In the genomic region with DNA sequence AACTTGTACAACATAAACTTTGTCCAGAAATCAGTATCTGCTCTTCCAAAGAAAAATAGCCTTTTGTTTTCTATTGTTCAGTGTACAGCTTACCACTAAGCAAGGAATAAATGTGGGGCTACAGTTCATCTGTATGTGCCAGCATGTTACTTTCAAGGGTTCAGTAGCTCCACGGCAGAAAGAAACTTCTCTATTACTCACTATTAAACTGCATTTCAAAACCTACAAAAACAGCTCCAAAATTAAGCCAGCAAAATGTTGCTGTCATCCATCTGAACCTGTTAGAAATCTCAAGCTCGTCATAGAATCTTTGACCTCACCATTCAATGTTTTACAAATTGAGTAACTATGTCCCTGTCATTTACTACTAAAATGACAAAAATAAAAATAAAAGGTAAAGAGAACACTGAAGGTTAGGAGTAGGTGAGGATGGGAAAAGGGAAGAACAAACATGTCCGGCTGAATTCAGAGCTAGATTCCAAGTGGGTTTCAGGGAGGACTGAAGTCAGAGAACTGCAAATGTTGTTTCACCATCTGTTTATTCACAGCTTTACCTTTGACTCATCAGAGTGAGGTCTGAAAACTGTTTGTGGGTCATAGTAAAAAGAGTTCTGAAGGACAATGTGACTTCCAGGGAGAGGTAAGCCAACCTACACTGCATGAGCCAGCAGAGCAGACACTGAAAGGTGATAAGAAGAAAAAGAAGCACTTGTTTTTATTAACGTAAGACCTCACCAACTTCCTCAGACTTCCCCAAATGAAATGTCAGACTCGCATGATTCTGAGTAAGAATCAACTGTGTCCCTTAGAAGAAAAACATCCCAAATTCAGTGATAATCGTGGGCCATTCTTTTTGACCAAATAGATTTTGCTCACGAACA, we compare ENCODE assay signal across 1 cellular context.
TF ChIP-seq lines count a peak whose summit lies in the region.

No MANE protein-coding gene starts in this region.

TF ChIP-seq in HepG2, 621 proteins besides CTCF, POLR2A, EP300 and RAD21 (continued from another document and continues in another):
- peak; percentile 85; the same call in 1 of the 2 replicates for TF ChIP-seq HMG20A (CRISPR knock-in tag; IDR thresholded peaks at IDR 0.05; ENCODE audit: borderline replicate concordance)
- 0 out of 2 replicates have a peak, but pooled peaks have one; percentile 17 for TF ChIP-seq CEBPB (IDR thresholded peaks at IDR 0.05; ENCODE audit: borderline replicate concordance, low read depth, low read length)
- TF ChIP-seq POGZ (CRISPR knock-in tag; IDR thresholded peaks at IDR 0.05), result peak; percentile 85
- TF ChIP-seq DNMT3B (CRISPR knock-in tag; conservative IDR thresholded peaks at IDR 0.05), result no peak
- TF ChIP-seq, protein P1, sequence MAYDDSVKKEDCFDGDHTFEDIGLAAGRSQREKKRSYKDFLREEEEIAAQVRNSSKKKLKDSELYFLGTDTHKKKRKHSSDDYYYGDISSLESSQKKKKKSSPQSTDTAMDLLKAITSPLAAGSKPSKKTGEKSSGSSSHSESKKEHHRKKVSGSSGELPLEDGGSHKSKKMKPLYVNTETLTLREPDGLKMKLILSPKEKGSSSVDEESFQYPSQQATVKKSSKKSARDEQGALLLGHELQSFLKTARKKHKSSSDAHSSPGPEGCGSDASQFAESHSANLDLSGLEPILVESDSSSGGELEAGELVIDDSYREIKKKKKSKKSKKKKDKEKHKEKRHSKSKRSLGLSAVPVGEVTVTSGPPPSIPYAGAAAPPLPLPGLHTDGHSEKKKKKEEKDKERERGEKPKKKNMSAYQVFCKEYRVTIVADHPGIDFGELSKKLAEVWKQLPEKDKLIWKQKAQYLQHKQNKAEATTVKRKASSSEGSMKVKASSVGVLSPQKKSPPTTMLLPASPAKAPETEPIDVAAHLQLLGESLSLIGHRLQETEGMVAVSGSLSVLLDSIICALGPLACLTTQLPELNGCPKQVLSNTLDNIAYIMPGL (CRISPR knock-in tag; IDR thresholded peaks at IDR 0.05; ENCODE audit: borderline replicate concordance in 1 of 2, low read depth in 1 of 2), result peak; percentile 28 to 51; a peak in 2 of 4 replicates
- peak; percentile 87; the same call in 1 of the 2 replicates for TF ChIP-seq THYN1 (CRISPR knock-in tag; IDR thresholded peaks at IDR 0.05; ENCODE audit: borderline replicate concordance, low read depth)
- TF ChIP-seq, protein P2, sequence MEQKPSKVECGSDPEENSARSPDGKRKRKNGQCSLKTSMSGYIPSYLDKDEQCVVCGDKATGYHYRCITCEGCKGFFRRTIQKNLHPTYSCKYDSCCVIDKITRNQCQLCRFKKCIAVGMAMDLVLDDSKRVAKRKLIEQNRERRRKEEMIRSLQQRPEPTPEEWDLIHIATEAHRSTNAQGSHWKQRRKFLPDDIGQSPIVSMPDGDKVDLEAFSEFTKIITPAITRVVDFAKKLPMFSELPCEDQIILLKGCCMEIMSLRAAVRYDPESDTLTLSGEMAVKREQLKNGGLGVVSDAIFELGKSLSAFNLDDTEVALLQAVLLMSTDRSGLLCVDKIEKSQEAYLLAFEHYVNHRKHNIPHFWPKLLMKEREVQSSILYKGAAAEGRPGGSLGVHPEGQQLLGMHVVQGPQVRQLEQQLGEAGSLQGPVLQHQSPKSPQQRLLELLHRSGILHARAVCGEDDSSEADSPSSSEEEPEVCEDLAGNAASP (CRISPR knock-in tag; IDR thresholded peaks at IDR 0.05; ENCODE audit: borderline replicate concordance), result no peak
- peak; percentile 66 for TF ChIP-seq ASH2L (IDR thresholded peaks at IDR 0.05; ENCODE audit: insufficient read length, low read depth, low read length)
- TF ChIP-seq HNF4G (IDR thresholded peaks at IDR 0.05; ENCODE audit: borderline replicate concordance, low read depth, low read length), result peak; percentile 53; the same call in 1 of the 2 replicates
- TF ChIP-seq HNF4G (CRISPR knock-in tag; IDR thresholded peaks at IDR 0.05; ENCODE audit: borderline replicate concordance, low read depth), result no peak
- peak; percentile 53; the same call in 1 of the 2 replicates for TF ChIP-seq SALL1 (CRISPR knock-in tag; IDR thresholded peaks at IDR 0.05)
- TF ChIP-seq FOXK1 (CRISPR knock-in tag; IDR thresholded peaks at IDR 0.05; ENCODE audit: borderline replicate concordance, low read depth), result peak; percentile 48; the same call in 1 of the 2 replicates
- TF ChIP-seq, protein P3, sequence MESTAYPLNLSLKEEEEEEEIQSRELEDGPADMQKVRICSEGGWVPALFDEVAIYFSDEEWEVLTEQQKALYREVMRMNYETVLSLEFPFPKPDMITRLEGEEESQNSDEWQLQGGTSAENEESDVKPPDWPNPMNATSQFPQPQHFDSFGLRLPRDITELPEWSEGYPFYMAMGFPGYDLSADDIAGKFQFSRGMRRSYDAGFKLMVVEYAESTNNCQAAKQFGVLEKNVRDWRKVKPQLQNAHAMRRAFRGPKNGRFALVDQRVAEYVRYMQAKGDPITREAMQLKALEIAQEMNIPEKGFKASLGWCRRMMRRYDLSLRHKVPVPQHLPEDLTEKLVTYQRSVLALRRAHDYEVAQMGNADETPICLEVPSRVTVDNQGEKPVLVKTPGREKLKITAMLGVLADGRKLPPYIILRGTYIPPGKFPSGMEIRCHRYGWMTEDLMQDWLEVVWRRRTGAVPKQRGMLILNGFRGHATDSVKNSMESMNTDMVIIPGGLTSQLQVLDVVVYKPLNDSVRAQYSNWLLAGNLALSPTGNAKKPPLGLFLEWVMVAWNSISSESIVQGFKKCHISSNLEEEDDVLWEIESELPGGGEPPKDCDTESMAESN (CRISPR knock-in tag; conservative IDR thresholded peaks at IDR 0.05), result 0 out of 2 replicates have a peak, but pooled peaks have one; percentile 42
- TF ChIP-seq ZNF878 (CRISPR knock-in tag; IDR thresholded peaks at IDR 0.05), result 0 out of 2 replicates have a peak, but pooled peaks have one; percentile 19
- peak; percentile 63 for TF ChIP-seq TARDBP (CRISPR knock-in tag; IDR thresholded peaks at IDR 0.05)
- peak; percentile 74 for TF ChIP-seq CEBPG (CRISPR knock-in tag; IDR thresholded peaks at IDR 0.05)
- TF ChIP-seq ZBTB21 (CRISPR knock-in tag; IDR thresholded peaks at IDR 0.05), result peak; percentile 60; the same call in 1 of the 2 replicates
- peak; percentile 60; the same call in 1 of the 2 replicates for TF ChIP-seq ZNF772 (CRISPR knock-in tag; IDR thresholded peaks at IDR 0.05)
- TF ChIP-seq, protein P4, sequence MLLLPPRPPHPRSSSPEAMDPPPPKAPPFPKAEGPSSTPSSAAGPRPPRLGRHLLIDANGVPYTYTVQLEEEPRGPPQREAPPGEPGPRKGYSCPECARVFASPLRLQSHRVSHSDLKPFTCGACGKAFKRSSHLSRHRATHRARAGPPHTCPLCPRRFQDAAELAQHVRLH (CRISPR knock-in tag; IDR thresholded peaks at IDR 0.05; ENCODE audit: borderline replicate concordance, low read depth), result peak; percentile 51; the same call in 1 of the 2 replicates
- no peak for TF ChIP-seq KDM3A (CRISPR knock-in tag; IDR thresholded peaks at IDR 0.05; ENCODE audit: low read depth)
- TF ChIP-seq ZNF556 (CRISPR knock-in tag; IDR thresholded peaks at IDR 0.05; ENCODE audit: borderline replicate concordance), result peak; percentile 77; the same call in 1 of the 2 replicates
- no peak; the same call in 1 of the 2 replicates for TF ChIP-seq JUNB (CRISPR knock-in tag; IDR thresholded peaks at IDR 0.05; ENCODE audit: borderline replicate concordance)
- peak; percentile 45; the same call in 1 of the 2 replicates for TF ChIP-seq ETV5 (CRISPR knock-in tag; IDR thresholded peaks at IDR 0.05; ENCODE audit: borderline replicate concordance)
- 0 out of 2 replicates have a peak, but pooled peaks have one; percentile 46 for TF ChIP-seq ZNF383 (CRISPR knock-in tag; IDR thresholded peaks at IDR 0.05; ENCODE audit: borderline replicate concordance)
- TF ChIP-seq ZNF33B (CRISPR knock-in tag; IDR thresholded peaks at IDR 0.05), result no peak
- peak; percentile 48; the same call in 1 of the 2 replicates for TF ChIP-seq CHD4 (IDR thresholded peaks at IDR 0.05; ENCODE audit: borderline replicate concordance, low read length)
- TF ChIP-seq, protein P5, sequence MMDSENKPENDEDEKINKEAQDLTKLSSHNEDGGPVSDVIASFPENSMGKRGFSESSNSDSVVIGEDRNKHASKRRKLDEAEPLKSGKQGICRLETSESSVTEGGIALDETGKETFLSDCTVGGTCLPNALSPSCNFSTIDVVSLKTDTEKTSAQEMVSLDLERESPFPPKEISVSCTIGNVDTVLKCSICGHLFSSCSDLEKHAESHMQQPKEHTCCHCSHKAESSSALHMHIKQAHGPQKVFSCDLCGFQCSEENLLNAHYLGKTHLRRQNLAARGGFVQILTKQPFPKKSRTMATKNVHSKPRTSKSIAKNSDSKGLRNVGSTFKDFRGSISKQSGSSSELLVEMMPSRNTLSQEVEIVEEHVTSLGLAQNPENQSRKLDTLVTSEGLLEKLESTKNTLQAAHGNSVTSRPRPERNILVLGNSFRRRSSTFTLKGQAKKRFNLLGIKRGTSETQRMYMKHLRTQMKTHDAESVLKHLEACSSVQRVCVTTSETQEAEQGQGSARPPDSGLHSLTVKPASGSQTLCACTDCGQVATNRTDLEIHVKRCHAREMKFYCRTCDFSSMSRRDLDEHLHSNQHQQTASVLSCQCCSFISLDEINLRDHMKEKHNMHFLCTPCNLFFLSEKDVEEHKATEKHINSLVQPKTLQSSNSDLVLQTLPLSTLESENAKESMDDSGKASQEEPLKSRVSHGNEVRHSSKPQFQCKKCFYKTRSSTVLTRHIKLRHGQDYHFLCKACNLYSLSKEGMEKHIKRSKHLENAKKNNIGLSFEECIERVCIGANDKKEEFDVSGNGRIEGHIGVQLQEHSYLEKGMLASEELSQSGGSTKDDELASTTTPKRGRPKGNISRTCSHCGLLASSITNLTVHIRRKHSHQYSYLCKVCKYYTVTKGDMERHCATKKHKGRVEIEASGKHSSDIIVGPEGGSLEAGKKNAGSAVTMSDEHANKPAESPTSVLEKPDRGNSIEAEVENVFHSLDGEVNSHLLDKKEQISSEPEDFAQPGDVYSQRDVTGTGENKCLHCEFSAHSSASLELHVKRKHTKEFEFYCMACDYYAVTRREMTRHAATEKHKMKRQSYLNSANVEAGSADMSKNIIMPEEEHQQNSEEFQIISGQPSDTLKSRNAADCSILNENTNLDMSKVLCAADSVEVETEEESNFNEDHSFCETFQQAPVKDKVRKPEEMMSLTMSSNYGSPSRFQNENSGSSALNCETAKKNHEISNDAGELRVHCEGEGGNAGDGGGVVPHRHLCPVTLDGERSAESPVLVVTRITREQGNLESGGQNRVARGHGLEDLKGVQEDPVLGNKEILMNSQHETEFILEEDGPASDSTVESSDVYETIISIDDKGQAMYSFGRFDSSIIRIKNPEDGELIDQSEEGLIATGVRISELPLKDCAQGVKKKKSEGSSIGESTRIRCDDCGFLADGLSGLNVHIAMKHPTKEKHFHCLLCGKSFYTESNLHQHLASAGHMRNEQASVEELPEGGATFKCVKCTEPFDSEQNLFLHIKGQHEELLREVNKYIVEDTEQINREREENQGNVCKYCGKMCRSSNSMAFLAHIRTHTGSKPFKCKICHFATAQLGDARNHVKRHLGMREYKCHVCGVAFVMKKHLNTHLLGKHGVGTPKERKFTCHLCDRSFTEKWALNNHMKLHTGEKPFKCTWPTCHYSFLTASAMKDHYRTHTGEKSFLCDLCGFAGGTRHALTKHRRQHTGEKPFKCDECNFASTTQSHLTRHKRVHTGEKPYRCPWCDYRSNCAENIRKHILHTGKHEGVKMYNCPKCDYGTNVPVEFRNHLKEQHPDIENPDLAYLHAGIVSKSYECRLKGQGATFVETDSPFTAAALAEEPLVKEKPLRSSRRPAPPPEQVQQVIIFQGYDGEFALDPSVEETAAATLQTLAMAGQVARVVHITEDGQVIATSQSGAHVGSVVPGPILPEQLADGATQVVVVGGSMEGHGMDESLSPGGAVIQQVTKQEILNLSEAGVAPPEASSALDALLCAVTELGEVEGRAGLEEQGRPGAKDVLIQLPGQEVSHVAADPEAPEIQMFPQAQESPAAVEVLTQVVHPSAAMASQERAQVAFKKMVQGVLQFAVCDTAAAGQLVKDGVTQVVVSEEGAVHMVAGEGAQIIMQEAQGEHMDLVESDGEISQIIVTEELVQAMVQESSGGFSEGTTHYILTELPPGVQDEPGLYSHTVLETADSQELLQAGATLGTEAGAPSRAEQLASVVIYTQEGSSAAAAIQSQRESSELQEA (CRISPR knock-in tag; IDR thresholded peaks at IDR 0.05; ENCODE audit: not compliant biosample characterization), result no peak
- TF ChIP-seq HDAC2 (CRISPR knock-in tag; IDR thresholded peaks at IDR 0.05), result peak; percentile 44; the same call in 1 of the 2 replicates
- TF ChIP-seq ELF4 (CRISPR knock-in tag; IDR thresholded peaks at IDR 0.05; ENCODE audit: borderline replicate concordance), result no peak
- TF ChIP-seq ZNF335 (CRISPR knock-in tag; IDR thresholded peaks at IDR 0.05), result 0 out of 2 replicates have a peak, but pooled peaks have one; percentile 23
- TF ChIP-seq REXO4 (CRISPR knock-in tag; IDR thresholded peaks at IDR 0.05; ENCODE audit: borderline replicate concordance), result no peak
- TF ChIP-seq, protein P6, sequence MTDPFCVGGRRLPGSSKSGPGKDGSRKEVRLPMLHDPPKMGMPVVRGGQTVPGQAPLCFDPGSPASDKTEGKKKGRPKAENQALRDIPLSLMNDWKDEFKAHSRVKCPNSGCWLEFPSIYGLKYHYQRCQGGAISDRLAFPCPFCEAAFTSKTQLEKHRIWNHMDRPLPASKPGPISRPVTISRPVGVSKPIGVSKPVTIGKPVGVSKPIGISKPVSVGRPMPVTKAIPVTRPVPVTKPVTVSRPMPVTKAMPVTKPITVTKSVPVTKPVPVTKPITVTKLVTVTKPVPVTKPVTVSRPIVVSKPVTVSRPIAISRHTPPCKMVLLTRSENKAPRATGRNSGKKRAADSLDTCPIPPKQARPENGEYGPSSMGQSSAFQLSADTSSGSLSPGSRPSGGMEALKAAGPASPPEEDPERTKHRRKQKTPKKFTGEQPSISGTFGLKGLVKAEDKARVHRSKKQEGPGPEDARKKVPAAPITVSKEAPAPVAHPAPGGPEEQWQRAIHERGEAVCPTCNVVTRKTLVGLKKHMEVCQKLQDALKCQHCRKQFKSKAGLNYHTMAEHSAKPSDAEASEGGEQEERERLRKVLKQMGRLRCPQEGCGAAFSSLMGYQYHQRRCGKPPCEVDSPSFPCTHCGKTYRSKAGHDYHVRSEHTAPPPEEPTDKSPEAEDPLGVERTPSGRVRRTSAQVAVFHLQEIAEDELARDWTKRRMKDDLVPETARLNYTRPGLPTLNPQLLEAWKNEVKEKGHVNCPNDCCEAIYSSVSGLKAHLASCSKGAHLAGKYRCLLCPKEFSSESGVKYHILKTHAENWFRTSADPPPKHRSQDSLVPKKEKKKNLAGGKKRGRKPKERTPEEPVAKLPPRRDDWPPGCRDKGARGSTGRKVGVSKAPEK (CRISPR knock-in tag; IDR thresholded peaks at IDR 0.05; ENCODE audit: borderline replicate concordance), result peak; percentile 62; the same call in 1 of the 2 replicates
- TF ChIP-seq MAF1 (CRISPR knock-in tag; IDR thresholded peaks at IDR 0.05; ENCODE audit: borderline replicate concordance), result no peak
- TF ChIP-seq ZNF121 (CRISPR knock-in tag; IDR thresholded peaks at IDR 0.05), result no peak
- TF ChIP-seq ZNF230 (CRISPR knock-in tag; IDR thresholded peaks at IDR 0.05), result peak; percentile 27; the same call in 1 of the 2 replicates
